ENCODE assay signal across 30 cellular contexts in genomic region chr5:92472981-92473566, GRCh38.
"Had no signal": no experiment of that assay in that cellular context is flagged by ENCODE, and none has a peak within 500 bp of the region (broad histone marks: within the 10 kb centered on the region; RNA-seq: fewer than 3 reads in every experiment).

No MANE protein-coding gene starts in this region.

- H3K4me3 Mint-ChIP-seq: naive thymus-derived CD4-positive, alpha-beta T cell; natural killer cell; nephron; neural progenitor cell; stimulated activated effector memory CD8-positive, alpha-beta T cell treated with anti-CD3 and anti-CD28 coated beads, Interleukin-12 subunit alpha, Interleukin-12 subunit beta, amount 100 ng/mL, for 72 hours; stimulated activated naive B cell treated with anti-CD40 and anti-IgM and Interleukin-4, amounts not matched to agents 10 μg/mL and 1 μg/mL and 100 μg/mL, for 72 hours; stimulated activated naive CD8-positive, alpha-beta T cell treated with anti-CD3 and anti-CD28 coated beads, Interleukin-15, Interleukin-2, amounts not matched to agents 100 ng/mL and 50 ng/mL, for 24 hours had no signal

- H3K27ac Mint-ChIP-seq: naive thymus-derived CD4-positive, alpha-beta T cell; natural killer cell; neural progenitor cell; progenitor cell of endocrine pancreas; stimulated activated effector memory CD8-positive, alpha-beta T cell treated with anti-CD3 and anti-CD28 coated beads, Interleukin-12 subunit alpha, Interleukin-12 subunit beta, amount 100 ng/mL, for 72 hours; stimulated activated naive B cell treated with anti-CD40 and anti-IgM and Interleukin-4, amounts not matched to agents 10 μg/mL and 1 μg/mL and 100 μg/mL, for 72 hours; stimulated activated naive CD8-positive, alpha-beta T cell treated with anti-CD3 and anti-CD28 coated beads, Interleukin-15, Interleukin-2, amounts not matched to agents 100 ng/mL and 50 ng/mL, for 24 hours had no signal

- H3K36me3 Mint-ChIP-seq: naive thymus-derived CD4-positive, alpha-beta T cell; neural progenitor cell; stimulated activated effector memory CD8-positive, alpha-beta T cell treated with anti-CD3 and anti-CD28 coated beads, Interleukin-12 subunit alpha, Interleukin-12 subunit beta, amount 100 ng/mL, for 72 hours; stimulated activated naive B cell treated with anti-CD40 and anti-IgM and Interleukin-4, amounts not matched to agents 10 μg/mL and 1 μg/mL and 100 μg/mL, for 72 hours had no signal

- H2AFZ ChIP-seq: neural progenitor cell, parathyroid adenoma had no signal

- H3K27me3 ChIP-seq: neural progenitor cell, ovary, right lobe of liver, sigmoid colon, spleen, stomach, thyroid gland, tibial nerve, upper lobe of left lung, vagina had no signal

- H3K36me3 ChIP-seq: neural progenitor cell, ovary, right lobe of liver, sigmoid colon, spleen, stomach, thoracic aorta, thyroid gland, upper lobe of left lung, vagina had no signal

- H3K9me3 ChIP-seq: ovary, right lobe of liver, thyroid gland, vagina had no signal

- H3K4me1 ChIP-seq: parathyroid adenoma, psoas muscle, right lobe of liver, spleen, stomach, thyroid gland, tibial nerve, upper lobe of left lung, vagina had no signal

- H3K4me2 ChIP-seq: neural progenitor cell had no signal

- H3K9ac ChIP-seq: neural progenitor cell, parathyroid adenoma had no signal

- ATAC-seq: naive thymus-derived CD4-positive, alpha-beta T cell; natural killer cell; psoas muscle; right cardiac atrium; right lobe of liver; stimulated activated effector memory CD8-positive, alpha-beta T cell treated with anti-CD3 and anti-CD28 coated beads, Interleukin-12 subunit alpha, Interleukin-12 subunit beta, amount 100 ng/mL, for 72 hours; stimulated activated naive B cell treated with anti-CD40 and anti-IgM and Interleukin-4, amounts not matched to agents 10 μg/mL and 1 μg/mL and 100 μg/mL, for 72 hours had no signal

- H3K79me2 ChIP-seq: parathyroid adenoma had no signal

- DNase-seq: naive thymus-derived CD4-positive, alpha-beta T cell; natural killer cell; occipital lobe; ovary; posterior cingulate gyrus; psoas muscle; right cardiac atrium; right lobe of liver; sigmoid colon; small intestine; spleen; stimulated activated CD4-positive, alpha-beta T cell treated with anti-CD3 and anti-CD28 coated beads, Interleukin-12 subunit alpha, Interleukin-12 subunit beta, amount 100 ng/mL, for 4 hours; stimulated activated CD4-positive, alpha-beta T cell treated with anti-CD3 and anti-CD28 coated beads, Interleukin-1b, Interleukin-23, amount 100 ng/mL, for 48 hours; stimulated activated CD4-positive, alpha-beta T cell treated with anti-CD3 and anti-CD28 coated beads, Interleukin-4, amount 100 ng/mL, for 24 hours; stimulated activated naive B cell treated with anti-CD40 and anti-IgM and Interleukin-4, amounts not matched to agents 10 μg/mL and 1 μg/mL and 100 μg/mL, for 72 hours; stimulated activated naive CD4-positive, alpha-beta T cell treated with Interleukin-2 at 50 U/mL for 16 hours; stomach; thyroid gland; trophoblast cell; upper lobe of left lung had no signal

- H3K4me1 Mint-ChIP-seq: natural killer cell; neural progenitor cell; stimulated activated effector memory CD8-positive, alpha-beta T cell treated with anti-CD3 and anti-CD28 coated beads, Interleukin-12 subunit alpha, Interleukin-12 subunit beta, amount 100 ng/mL, for 72 hours; stimulated activated naive B cell treated with anti-CD40 and anti-IgM and Interleukin-4, amounts not matched to agents 10 μg/mL and 1 μg/mL and 100 μg/mL, for 72 hours had no signal

- H3K4me3 ChIP-seq: neural progenitor cell, ovary, psoas muscle, right lobe of liver, sigmoid colon, spleen, stomach, thoracic aorta, thyroid gland, tibial nerve, upper lobe of left lung, vagina had no signal

- H3K27ac ChIP-seq: neural progenitor cell, ovary, parathyroid adenoma, psoas muscle, right lobe of liver, sigmoid colon, spleen, stomach, thoracic aorta, thyroid gland, tibial nerve, upper lobe of left lung, vagina had no signal

- H3K27me3 Mint-ChIP-seq: naive thymus-derived CD4-positive, alpha-beta T cell; progenitor cell of endocrine pancreas; stimulated activated naive B cell treated with anti-CD40 and anti-IgM and Interleukin-4, amounts not matched to agents 10 μg/mL and 1 μg/mL and 100 μg/mL, for 72 hours; stimulated activated naive CD8-positive, alpha-beta T cell treated with anti-CD3 and anti-CD28 coated beads, Interleukin-15, Interleukin-2, amounts not matched to agents 100 ng/mL and 50 ng/mL, for 24 hours had no signal

- FAIRE-seq: small intestine, urothelium cell line had no signal
